ENCODE assay signal across 24 cellular contexts in the genomic region with DNA sequence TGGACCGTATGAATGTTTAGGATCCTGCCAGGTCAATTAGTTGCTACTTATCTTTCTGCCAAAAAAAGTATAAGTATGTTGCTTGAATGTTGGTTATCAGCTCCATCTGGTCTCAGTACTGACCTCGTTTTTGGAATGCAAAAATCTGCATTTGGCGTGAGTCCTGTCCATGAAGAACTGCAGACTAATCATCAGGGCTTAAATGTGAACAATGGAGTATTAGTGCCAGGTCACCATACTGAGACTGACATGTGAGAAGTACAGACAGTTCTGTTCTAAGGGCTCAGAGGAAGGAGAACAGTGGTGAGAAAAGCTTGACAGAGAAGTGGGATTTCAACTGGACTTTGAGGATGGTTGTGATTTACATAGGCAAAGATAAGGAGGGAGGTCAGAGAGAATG.
"Had no signal": no experiment of that assay in that cellular context is flagged by ENCODE, and none has a peak within 500 bp of the region (broad histone marks: within the 10 kb centered on the region; RNA-seq: fewer than 3 reads in every experiment).

No MANE protein-coding gene starts in this region.

- H3K9me3 ChIP-seq: colonic mucosa, left lung, SJSA1, thoracic aorta had no signal

- H3K27me3 ChIP-seq: colonic mucosa, dorsolateral prefrontal cortex, esophagus muscularis mucosa, left lung, SJSA1, spleen had no signal

- H3K36me3 ChIP-seq: colonic mucosa, esophagus muscularis mucosa, left lung, SJSA1, spleen, thoracic aorta had no signal

- H3K4me3 ChIP-seq: colonic mucosa, dorsolateral prefrontal cortex, esophagus muscularis mucosa, left lung, SJSA1, spleen, thoracic aorta had no signal

- H3K4me1 ChIP-seq: colonic mucosa, esophagus muscularis mucosa, left lung, SJSA1, spleen had no signal

- H3K27ac ChIP-seq: colonic mucosa, dorsolateral prefrontal cortex, esophagus muscularis mucosa, left lung, SJSA1, spleen, thoracic aorta had no signal

- DNase-seq: activated CD4-positive, alpha-beta T cell treated with anti-CD3 and anti-CD28 coated beads, Interleukin-2, amount 50 U/mL, for 4 hours; activated effector memory CD4-positive, alpha-beta T cell treated with anti-CD3 and anti-CD28 coated beads, Interleukin-2, amount 50 U/mL, for 16 hours; activated naive CD4-positive, alpha-beta T cell treated with anti-CD3 and anti-CD28 coated beads, Interleukin-2, amount 10 ng/mL, durations not matched to agents 7 days and 5 days; activated T-cell treated with anti-CD3 and anti-CD28 coated beads, Interleukin-2, amount 50 U/mL, for 72 hours; anterior cingulate cortex; central memory CD4-positive, alpha-beta T cell; colonic mucosa; dorsolateral prefrontal cortex; effector memory CD8-positive, alpha-beta T cell; glutamatergic neuron; hippocampal formation; kidney glomerular epithelial cell; left lung; midbrain; nucleus accumbens; spleen; stimulated activated CD4-positive, alpha-beta T cell treated with anti-CD3 and anti-CD28 coated beads, Interleukin-4, amount 100 ng/mL, for 1 hour; stimulated activated naive CD4-positive, alpha-beta T cell; T-helper 9 cell had no signal

- ATAC-seq: effector memory CD8-positive, alpha-beta T cell; left lung; natural killer cell treated with Interleukin-12 subunit alpha and Interleukin-12 subunit beta and Interleukin-15 and Interleukin-18, amount 100 ng/mL, for 72 hours; WTC11 had no signal
